Comparison of ENCODE assay signal across 20 cellular contexts in the genomic region with DNA sequence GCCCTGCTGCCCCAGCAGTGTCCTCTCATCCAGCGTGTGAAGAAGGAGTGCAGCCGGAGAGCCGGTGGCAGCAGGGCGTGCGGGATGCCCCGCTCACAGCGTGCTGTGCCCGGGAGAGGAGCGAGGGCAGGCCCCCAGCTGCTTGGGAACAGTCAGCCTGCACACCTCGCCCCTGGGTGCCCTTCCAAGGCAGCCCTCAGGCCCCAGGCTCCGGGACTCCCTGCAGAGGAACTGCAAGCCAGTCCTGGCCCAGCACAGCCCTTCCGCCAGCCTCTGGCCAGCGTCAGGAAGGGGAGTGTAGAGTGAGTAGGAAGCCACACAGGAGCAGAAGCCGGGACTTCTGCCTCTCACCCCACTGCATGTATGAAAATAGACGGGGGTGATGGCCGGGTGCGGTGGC. TPM values are rescaled to one million over a fixed set of nuclear protein-coding genes. Genes with fewer than 3 reads are reported as not detected.
DNase-seq lines count a peak whose midpoint lies in the region; ATAC-seq and TF ChIP-seq lines count a peak whose summit lies in the region.
"Had no signal": no experiment of that assay in that cellular context is flagged by ENCODE, and none has a peak within 500 bp of the region (broad histone marks: within the 10 kb centered on the region; RNA-seq: fewer than 3 reads in every experiment).

No MANE protein-coding gene starts in this region.

- 62 to 68% methylated on average over 17 of the region's 17 CpGs for WGBS in heart right ventricle, 2 donors

- H3K27me3 ChIP-seq in BLaER1 (no peaks in the 10 kb centered on the region), RWPE2 (ENCODE audit: insufficient read depth, poor library complexity, severe bottlenecking) (no peaks in the 10 kb centered on the region), heart right ventricle (peaks cover 0 to 8% (median 0%) of the 10 kb centered on the region in 7 donors)

- no peak for ATAC-seq in RWPE2 (ENCODE audit: low read depth)
- peak in 5 of 8 donors; percentile 33 to 60 (median 38) for ATAC-seq in heart right ventricle
- ATAC-seq in HG02852 (IDR thresholded peaks at IDR 0.05; ENCODE audit: unreplicated experiment) = no peak
- no peak for ATAC-seq in GM18861 (IDR thresholded peaks at IDR 0.05; ENCODE audit: unreplicated experiment)

- TF ChIP-seq CTCF in RWPE2 (IDR thresholded peaks at IDR 0.05; ENCODE audit: poor library complexity, severe bottlenecking) (no peak), heart right ventricle (IDR thresholded peaks at IDR 0.05) (no peak)

- peak; percentile 65 for DNase-seq in RWPE2 (ENCODE audit: low spot score)
- peak in 1 of 2 donors; percentile 14 for DNase-seq in heart right ventricle
- peak; percentile 78 for DNase-seq in posterior vena cava (ENCODE audit: low spot score)
- DNase-seq in activated T-cell treated with anti-CD3 and anti-CD28 coated beads, Interleukin-2, amount 50 U/mL, for 48 hours = no peak
- DNase-seq in NOMO-1 treated with DMSO at 0.1 percent for 48 hours (lab: John Stamatoyannopoulos, UW; ENCODE audit: unreplicated experiment) = no peak
- DNase-seq: activated CD4-positive, alpha-beta T cell treated with anti-CD3 and anti-CD28 coated beads for 48 hours; C1 segment of cervical spinal cord; Calu3; cerebellar nuclear complex; foreskin melanocyte; hypothalamus; NCI-H774; OCI-M1; retina; SHP77 treated with DMSO at 0.1 percent for 48 hours; stimulated activated CD8-positive, alpha-beta memory T cell treated with anti-CD3 and anti-CD28 coated beads, Interleukin-4, amount 100 ng/mL, for 48 hours had no signal

- H3K4me1 ChIP-seq in BLaER1 (peaks cover 18% of the 10 kb centered on the region), RWPE2 (ENCODE audit: insufficient read depth, poor library complexity, severe bottlenecking) (no peaks in the 10 kb centered on the region), heart right ventricle (peaks cover 0 to 25% (median 0%) of the 10 kb centered on the region in 9 donors)

- peaks cover 21% of the 10 kb centered on the region for H3K9me3 ChIP-seq in BLaER1
- peaks cover 14% of the 10 kb centered on the region for H3K9me3 ChIP-seq in RWPE2 (ENCODE audit: severe bottlenecking)
- H3K9me3 ChIP-seq in heart right ventricle = peaks cover 0 to 41% (median 17%) of the 10 kb centered on the region in 11 donors

- H3K4me3 ChIP-seq in BLaER1 (no peak overlapping the region), RWPE2 (ENCODE audit: severe bottlenecking) (no peak overlapping the region), heart right ventricle (no peak overlapping the region)

- peak overlapping the region; percentile 59; the same call in 1 of the 2 replicates for H3K27ac ChIP-seq in BLaER1
- H3K27ac ChIP-seq in RWPE2 (ENCODE audit: poor library complexity, severe bottlenecking) = no peak overlapping the region
- H3K27ac ChIP-seq in heart right ventricle = peak overlapping the region in 1 of 10 donors; percentile 64
- H3K27ac ChIP-seq: KMS-11 had no signal

- H4K20me1 ChIP-seq in BLaER1 = no peaks in the 10 kb centered on the region

- intact Hi-C loops in heart right ventricle (cut with DNase I) (no loop called here), posterior vena cava (cut with DNase I) (no loop called here)

- peak overlapping the region; percentile 55; the same call in 1 of the 2 replicates for H3K4me2 ChIP-seq in BLaER1
- H3K4me2 ChIP-seq: KMS-11 had no signal

- H3K9ac ChIP-seq in BLaER1 = no peak overlapping the region
- H3K9ac ChIP-seq: KMS-11 had no signal

- H3K36me3 ChIP-seq in BLaER1 (no peaks in the 10 kb centered on the region), RWPE2 (ENCODE audit: low read depth) (no peaks in the 10 kb centered on the region), heart right ventricle (no peaks in the 10 kb centered on the region)

RNA-seq across cellular contexts. Expression of a gene that starts 43.5 kb away (rescaled TPM):
- 10 to 100 TPM in 1 of 10 donors, 1 to 10 TPM in 9; 1.7 to 13.5 (median 3.0) TPM for total RNA-seq in heart right ventricle
- polyA plus RNA-seq in heart right ventricle = 1 to 10 TPM; 5.0 to 7.3 TPM
- 10 to 100 TPM; 27.1 to 62.0 TPM for total RNA-seq in posterior vena cava
- total RNA-seq: Calu3 had no signal

Comparison
In these comparisons a context has a peak if more than half of its experiments do, and no peak if none do; other contexts are left out.
1. ATAC-seq: peak in heart right ventricle (5 of 8); none in RWPE2 (single experiment), HG02852 (single experiment) and GM18861 (single experiment).
2. DNase-seq: peak in RWPE2 (single experiment) and posterior vena cava (single experiment); none in activated T-cell treated with anti-CD3 and anti-CD28 coated beads, Interleukin-2, amount 50 U/mL, for 48 hours (0 of 2) and NOMO-1 treated with DMSO at 0.1 percent for 48 hours (single experiment).